22 cellular contexts compared by ENCODE assay signal in the genomic region with DNA sequence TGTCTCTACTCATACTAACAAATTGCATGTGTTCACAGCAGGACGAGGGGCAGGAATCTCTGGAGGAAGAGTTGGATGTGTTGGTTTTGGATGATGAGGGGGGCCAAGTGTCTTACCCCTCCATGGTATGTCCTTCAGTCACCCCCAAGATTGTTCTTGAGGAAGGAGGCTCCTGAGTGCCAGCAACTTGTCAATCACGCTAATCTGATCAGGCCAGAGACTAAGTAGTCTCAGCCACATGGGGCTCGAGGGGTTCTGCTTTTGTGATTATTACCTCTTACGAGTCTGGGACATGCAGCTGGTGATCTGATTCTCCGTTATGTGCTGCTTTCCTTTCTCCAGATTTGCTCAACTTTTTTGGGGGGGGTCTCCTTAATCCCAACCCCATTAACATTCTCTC. TPM values are rescaled to one million over a fixed set of nuclear protein-coding genes. Genes with fewer than 3 reads are reported as not detected.
A peak's percentile ranks its signal among the peaks of the same experiment; 100 is the strongest.
DNase-seq lines count a peak whose midpoint lies in the region; ATAC-seq, FAIRE-seq and TF ChIP-seq lines count a peak whose summit lies in the region.
"Had no signal": no experiment of that assay in that cellular context is flagged by ENCODE, and none has a peak within 500 bp of the region (broad histone marks: within the 10 kb centered on the region; RNA-seq: fewer than 3 reads in every experiment).

No MANE protein-coding gene starts in this region.

- H3K4me3 Mint-ChIP-seq in Calu3 (ENCODE audit: low read depth, unreplicated experiment): no peak overlapping the region
- no peak overlapping the region for H3K4me3 Mint-ChIP-seq in WTC11
- H3K4me3 Mint-ChIP-seq: activated CD8-positive, alpha-beta memory T cell treated with anti-CD3 and anti-CD28 coated beads, Interleukin-2, amount 10 ng/mL, durations not matched to agents 7 days and 5 days; CD4-positive, CD25-positive, alpha-beta regulatory T cell; T-helper 17 cell had no signal

- peak; percentile 23 for ATAC-seq in GM18909 (IDR thresholded peaks at IDR 0.05; ENCODE audit: poor library complexity, unreplicated experiment)
- peak; percentile 32 for ATAC-seq in HG03045 (IDR thresholded peaks at IDR 0.05; ENCODE audit: unreplicated experiment)
- no peak for ATAC-seq in WTC11
- no peak for ATAC-seq in GM21737 (IDR thresholded peaks at IDR 0.05; ENCODE audit: unreplicated experiment)
- ATAC-seq: activated CD8-positive, alpha-beta memory T cell treated with anti-CD3 and anti-CD28 coated beads, Interleukin-2, amount 10 ng/mL, durations not matched to agents 7 days and 5 days; lower lobe of right lung; sciatic nerve; T-helper 17 cell; upper lobe of right lung had no signal

- H3K27ac ChIP-seq in small intestine (ENCODE audit: low read depth in 1 of 2, low read length in 1 of 2): no peak overlapping the region
- H3K27ac ChIP-seq: lower lobe of right lung, SJSA1, stomach, upper lobe of right lung had no signal

- POLR2A ChIA-PET in WTC11 (lab: Charles Lee): no interaction called here

- H3K4me1 ChIP-seq in small intestine (ENCODE audit: control insufficient read depth in 2 of 2, insufficient read depth in 1 of 2, low read depth in 1 of 2, low read length in 1 of 2): peaks cover 2% of the 10 kb centered on the region in 2 donors
- H3K4me1 ChIP-seq: upper lobe of right lung had no signal

- BruUV-seq in Calu3 (replicated peaks; lab: Mats Ljungman, UMichigan): no TSS peak

- DNase-seq in Calu3 (no peak), WTC11 (ENCODE audit: low spot score) (no peak), NCI-H510A (lab: John Stamatoyannopoulos, UW) (no peak), small intestine (no peak), glomerular visceral epithelial cell (ENCODE audit: extremely low spot score) (no peak)
- DNase-seq: activated CD8-positive, alpha-beta memory T cell treated with anti-CD3 and anti-CD28 coated beads, Interleukin-2, amount 10 ng/mL, durations not matched to agents 7 days and 5 days; activated gamma-delta T cell treated with Interleukin-2 at 50 U/mL for 16 hours; CD4-positive, CD25-positive, alpha-beta regulatory T cell; Kasumi-1; lower lobe of right lung; NCI-H1092 treated with DMSO at 0.1 percent for 48 hours; NCI-H2107; NCI-H526; stomach; T-helper 17 cell; upper lobe of right lung had no signal

- no peak overlapping the region for H3K4me3 ChIP-seq in small intestine (ENCODE audit: low read depth in 1 of 2, low read length in 2 of 2)
- H3K4me3 ChIP-seq: lower lobe of right lung, SJSA1, stomach, upper lobe of right lung had no signal

- H3K9me3 ChIP-seq in small intestine (ENCODE audit: control insufficient read depth, low read depth): no peaks in the 10 kb centered on the region
- H3K9me3 ChIP-seq: lower lobe of right lung, SJSA1, stomach, upper lobe of right lung had no signal

- peaks cover 78% of the 10 kb centered on the region for H3K36me3 Mint-ChIP-seq in Calu3 (ENCODE audit: insufficient read depth, unreplicated experiment)
- peaks cover 57% of the 10 kb centered on the region for H3K36me3 Mint-ChIP-seq in WTC11

- TF ChIP-seq CTCF in Calu3 (IDR thresholded peaks at IDR 0.05; ENCODE audit: unreplicated experiment) (no peak), WTC11 (IDR thresholded peaks at IDR 0.05) (no peak)

- H3K27me3 Mint-ChIP-seq in Calu3 (ENCODE audit: unreplicated experiment) (no peaks in the 10 kb centered on the region), WTC11 (ENCODE audit: low read depth) (no peaks in the 10 kb centered on the region)
- H3K27me3 Mint-ChIP-seq: CD4-positive, CD25-positive, alpha-beta regulatory T cell; T-helper 17 cell had no signal

- intact Hi-C loops in Calu3 (cut with micrococcal nuclease; ENCODE audit: unreplicated experiment): loop anchor here (5.0 kb wide), 1 partner anchor 696 kb away; no protein-coding TSS in a partner anchor

- no peaks in the 10 kb centered on the region for H3K27me3 ChIP-seq in small intestine (ENCODE audit: control insufficient read depth in 2 of 2, insufficient read depth in 2 of 2, low read length in 2 of 2)
- H3K27me3 ChIP-seq: SJSA1, stomach, upper lobe of right lung had no signal

- no peak for FAIRE-seq in small intestine (lab: Jason Lieb, UNC)
- FAIRE-seq: islet of Langerhans had no signal

- no peaks in the 10 kb centered on the region for H3K9me3 Mint-ChIP-seq in Calu3 (ENCODE audit: low read depth, unreplicated experiment)
- H3K9me3 Mint-ChIP-seq in WTC11: no peaks in the 10 kb centered on the region

- H3K36me3 ChIP-seq in small intestine (ENCODE audit: control insufficient read depth in 2 of 2, insufficient read depth in 2 of 2, low read length in 2 of 2): peaks cover 16 to 20% of the 10 kb centered on the region in 2 donors

- 77 to 89% (median 87%) methylated on average over 5 of the region's 5 CpGs for WGBS in small intestine, 3 donors

- CTCF ChIA-PET in Calu3 (lab: Charles Lee) (no interaction called here), WTC11 (lab: Charles Lee) (no interaction called here)

- H3K27ac Mint-ChIP-seq in Calu3 (ENCODE audit: unreplicated experiment) (peak overlapping the region; percentile 62), WTC11 (0 out of 2 replicates have a peak overlapping the region, but pooled peaks have one; percentile 13)
- H3K27ac Mint-ChIP-seq: activated CD8-positive, alpha-beta memory T cell treated with anti-CD3 and anti-CD28 coated beads, Interleukin-2, amount 10 ng/mL, durations not matched to agents 7 days and 5 days; CD4-positive, CD25-positive, alpha-beta regulatory T cell had no signal

- H3K4me1 Mint-ChIP-seq in Calu3 (ENCODE audit: low read depth, unreplicated experiment): peaks cover 6% of the 10 kb centered on the region
- H3K4me1 Mint-ChIP-seq in WTC11: no peaks in the 10 kb centered on the region
- H3K4me1 Mint-ChIP-seq: CD4-positive, CD25-positive, alpha-beta regulatory T cell; T-helper 17 cell had no signal

TF ChIP-seq in WTC11, 78 proteins besides CTCF, POLR2A, EP300 and RAD21 (continues in another document):
- TF ChIP-seq AFF4 (CRISPR knock-in tag; IDR thresholded peaks at IDR 0.05; ENCODE audit: borderline replicate concordance): no peak
- no peak for TF ChIP-seq JUN (CRISPR knock-in tag; IDR thresholded peaks at IDR 0.05)
- TF ChIP-seq RORB (CRISPR knock-in tag; IDR thresholded peaks at IDR 0.05): no peak
- no peak for TF ChIP-seq ARID4B (CRISPR knock-in tag; IDR thresholded peaks at IDR 0.05; ENCODE audit: borderline replicate concordance)
- TF ChIP-seq ZNF219 (CRISPR knock-in tag; IDR thresholded peaks at IDR 0.05; ENCODE audit: borderline replicate concordance): no peak
- TF ChIP-seq ZNF671 (CRISPR knock-in tag; IDR thresholded peaks at IDR 0.05): no peak

RNA-seq across cellular contexts. Expression of gene CTNND1, which starts 54.3 kb away (rescaled TPM):
- 318 and 323 TPM in 2 replicates for total RNA-seq in Calu3 (2022)
- 164 to 165 TPM (median 164 TPM) in 3 replicates for total RNA-seq in WTC11 (2021)
- 100 to 1,000 TPM in 1 of 3 donors, 10 to 100 TPM in 2; 62.2 to 148 (median 89.7) TPM for polyA plus RNA-seq in small intestine

Comparison
In these comparisons a context has a peak if more than half of its experiments do, and no peak if none do; other contexts are left out.
1. ATAC-seq: peak in GM18909 (single experiment) and HG03045 (single experiment); none in WTC11 (single experiment) and GM21737 (single experiment).